Comparison of ENCODE assay signal across 20 cellular contexts in the genomic region with DNA sequence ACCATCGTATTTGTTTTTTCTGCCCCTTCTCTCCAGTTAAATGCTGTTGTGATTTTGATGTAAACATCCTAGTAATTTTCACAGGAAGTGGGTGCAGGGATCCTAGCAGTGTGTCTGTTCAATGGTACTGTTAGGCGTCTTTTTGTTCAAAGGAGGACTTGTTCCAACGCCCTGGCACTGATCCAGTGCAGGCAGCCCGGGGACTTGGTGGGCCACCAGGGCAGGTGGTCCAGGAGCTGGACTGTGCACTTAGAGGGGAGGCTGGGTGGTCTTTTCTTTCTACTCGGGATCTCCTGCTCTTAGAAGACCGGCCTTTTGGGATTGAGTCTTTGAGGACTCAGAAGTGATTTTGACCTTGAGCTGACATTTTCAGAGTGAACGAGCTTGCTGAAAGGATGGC. TPM values are rescaled to one million over a fixed set of nuclear protein-coding genes. Genes with fewer than 3 reads are reported as not detected.
DNase-seq lines count a peak whose midpoint lies in the region; ATAC-seq lines count a peak whose summit lies in the region.
"Had no signal": no experiment of that assay in that cellular context is flagged by ENCODE, and none has a peak within 500 bp of the region (broad histone marks: within the 10 kb centered on the region; RNA-seq: fewer than 3 reads in every experiment).

No MANE protein-coding gene starts in this region.

- intact Hi-C loops in CD4-positive, alpha-beta memory T cell (cut with micrococcal nuclease) = loop anchor here (5.0 to 10.0 kb wide), 3 partner anchors 38 to 840 kb away; partner anchors contain the start of genes RALGAPA2 and XRN2

- H3K9me3 Mint-ChIP-seq in CD4-positive, alpha-beta memory T cell = peaks cover 0 to 3% (median 0%) of the 10 kb centered on the region in 8 donors
- H3K9me3 Mint-ChIP-seq: IgD-negative memory B cell; T-helper 1 cell treated with Interleukin-12 subunit alpha and Interleukin-12 subunit beta and Interleukin-4 antibody, amounts not matched to agents 30 μg/mL and 1 μg/mL, for 36 hours had no signal

- peak overlapping the region; percentile 80 for H3K9ac ChIP-seq in SK-N-MC (ENCODE audit: insufficient read length)

- peaks cover 0 to under 1% of the 10 kb centered on the region in 2 donors for H3K27me3 Mint-ChIP-seq in CD4-positive, alpha-beta memory T cell

- H3K27ac ChIP-seq in CD4-positive, alpha-beta memory T cell (ENCODE audit: low read depth, low read length) = peak overlapping the region; percentile 10
- H3K27ac ChIP-seq in SK-N-MC = peak overlapping the region; percentile 100

- H3K9me3 ChIP-seq in CD4-positive, alpha-beta memory T cell (ENCODE audit: control insufficient read depth in 1 of 2, low read length in 2 of 2) = no peaks in the 10 kb centered on the region
- H3K9me3 ChIP-seq in SK-N-MC (ENCODE audit: low read depth, low read length) = no peaks in the 10 kb centered on the region

- DNase-seq in Ammon's horn (ENCODE audit: low spot score) = peak; percentile 54
- DNase-seq in CD4-positive, alpha-beta memory T cell = no peak
- no peak for DNase-seq in SK-N-MC (ENCODE audit: low read depth, low spot score)
- DNase-seq in islet precursor cell = peak; percentile 20
- no peak for DNase-seq in NCI-H1694 (lab: John Stamatoyannopoulos, UW)
- DNase-seq in activated T-cell treated with anti-CD3 and anti-CD28 coated beads, Interleukin-2, amount 50 U/mL, for 1 hour = no peak
- DNase-seq in middle frontal gyrus (ENCODE audit: extremely low spot score, low spot score) = no peak
- DNase-seq: H7, MV-4-11, NCI-H2029, NCI-H226, NCI-H526 treated with DMSO at 0.1 percent for 48 hours had no signal

- no peak for ATAC-seq in HG03378 (IDR thresholded peaks at IDR 0.05; ENCODE audit: unreplicated experiment)
- ATAC-seq: Panc1, Right ventricle myocardium inferior, SK-N-SH treated with all-trans-retinoic acid at 6 μM for 48 hours had no signal

- peaks cover 57% of the 10 kb centered on the region for H3K4me1 ChIP-seq in CD4-positive, alpha-beta memory T cell (ENCODE audit: insufficient read depth, low read length)

- no peak overlapping the region for H3K4me3 ChIP-seq in CD4-positive, alpha-beta memory T cell (ENCODE audit: low read length in 2 of 2)
- peak overlapping the region; percentile 59 for H3K4me3 ChIP-seq in SK-N-MC

- POLR2A ChIA-PET in CD4-positive, alpha-beta memory T cell (lab: Charles Lee; ENCODE audit: partially characterized antibody) = interaction anchor here (1.8 to 5.9 kb wide), 2 partner anchors 8 to 16 kb away, joined by 10 to 90 read pairs; no protein-coding TSS in a partner anchor

- H3K27ac Mint-ChIP-seq in CD4-positive, alpha-beta memory T cell = peak overlapping the region; percentile 74 to 96 (median 90)
- H3K27ac Mint-ChIP-seq: T-helper 1 cell treated with Interleukin-12 subunit alpha and Interleukin-12 subunit beta and Interleukin-4 antibody, amounts not matched to agents 30 μg/mL and 1 μg/mL, for 36 hours had no signal

- H3K36me3 Mint-ChIP-seq in CD4-positive, alpha-beta memory T cell = peaks cover under 1 to 3% of the 10 kb centered on the region in 2 donors
- H3K36me3 Mint-ChIP-seq: IgD-negative memory B cell had no signal

- CTCF ChIA-PET in CD4-positive, alpha-beta memory T cell (lab: Charles Lee; ENCODE audit: partially characterized antibody) = interaction anchor here (1.2 to 10.9 kb wide), 4 partner anchors 14 to 26 kb away, joined by 4 to 83 read pairs (median 14); no protein-coding TSS in a partner anchor

- H3K27me3 ChIP-seq in CD4-positive, alpha-beta memory T cell (ENCODE audit: insufficient read depth, low read length) = no peaks in the 10 kb centered on the region

- peak overlapping the region in 5 of 8 donors; percentile 4 to 69 (median 36) for H3K4me3 Mint-ChIP-seq in CD4-positive, alpha-beta memory T cell
- H3K4me3 Mint-ChIP-seq: IgD-negative memory B cell; T-helper 1 cell treated with Interleukin-12 subunit alpha and Interleukin-12 subunit beta and Interleukin-4 antibody, amounts not matched to agents 30 μg/mL and 1 μg/mL, for 36 hours had no signal

- H3K36me3 ChIP-seq in CD4-positive, alpha-beta memory T cell (ENCODE audit: insufficient read depth, low read length) = no peaks in the 10 kb centered on the region
- H3K36me3 ChIP-seq in SK-N-MC (ENCODE audit: insufficient read depth, low read length) = no peaks in the 10 kb centered on the region

- H3K4me1 Mint-ChIP-seq in CD4-positive, alpha-beta memory T cell = peaks cover 32 to 64% (median 53%) of the 10 kb centered on the region in 4 donors
- H3K4me1 Mint-ChIP-seq: IgD-negative memory B cell had no signal

RNA-seq across cellular contexts. Expression of gene NKX2-2, which starts 41.1 kb away (rescaled TPM):
- total RNA-seq in CD4-positive, alpha-beta memory T cell = not detected
- polyA plus RNA-seq in CD4-positive, alpha-beta memory T cell = not detected
- total RNA-seq: Right ventricle myocardium inferior had no signal
- polyA plus RNA-seq: AG04450, BJ, IgD-negative memory B cell had no signal

Comparison
In these comparisons a context has a peak if more than half of its experiments do, and no peak if none do; other contexts are left out.
1. DNase-seq: peak in Ammon's horn (single experiment) and islet precursor cell (single experiment); none in CD4-positive, alpha-beta memory T cell (0 of 5), SK-N-MC (single experiment), NCI-H1694 (single experiment), activated T-cell treated with anti-CD3 and anti-CD28 coated beads, Interleukin-2, amount 50 U/mL, for 1 hour (single experiment) and middle frontal gyrus (single experiment).